In genomic region chr1:67686272-67687197, GRCh38 we compare ENCODE assay signal across 1 cellular context.
TF ChIP-seq lines count a peak whose summit lies in the region.

No MANE protein-coding gene starts in this region.

TF ChIP-seq in WTC11, 78 proteins besides CTCF, POLR2A, EP300 and RAD21 (continued from another document):
- TF ChIP-seq MAX (CRISPR knock-in tag; IDR thresholded peaks at IDR 0.05) = peak; percentile 69; the same call in 1 of the 2 replicates
- no peak for TF ChIP-seq ZNF512 (CRISPR knock-in tag; IDR thresholded peaks at IDR 0.05; ENCODE audit: borderline replicate concordance)
- no peak; the same call in 1 of the 2 replicates for TF ChIP-seq HMGXB4 (CRISPR knock-in tag; IDR thresholded peaks at IDR 0.05)
- no peak for TF ChIP-seq NFATC4 (CRISPR knock-in tag; IDR thresholded peaks at IDR 0.05)
- no peak for TF ChIP-seq ZNF396 (CRISPR knock-in tag; IDR thresholded peaks at IDR 0.05; ENCODE audit: borderline replicate concordance)
- TF ChIP-seq SMAD4 (CRISPR knock-in tag; IDR thresholded peaks at IDR 0.05) = no peak
- no peak for TF ChIP-seq ZNF671 (CRISPR knock-in tag; IDR thresholded peaks at IDR 0.05)
- no peak for TF ChIP-seq ZNF263 (CRISPR knock-in tag; IDR thresholded peaks at IDR 0.05; ENCODE audit: low read depth)
- TF ChIP-seq ATF6 (CRISPR knock-in tag; IDR thresholded peaks at IDR 0.05) = no peak
- TF ChIP-seq GRHL2 (CRISPR knock-in tag; IDR thresholded peaks at IDR 0.05; ENCODE audit: insufficient replicate concordance, severe bottlenecking) = no peak
- TF ChIP-seq ELF4 (CRISPR knock-in tag; IDR thresholded peaks at IDR 0.05; ENCODE audit: low read depth) = no peak
- TF ChIP-seq PREB (CRISPR knock-in tag; IDR thresholded peaks at IDR 0.05; ENCODE audit: borderline replicate concordance) = no peak
- TF ChIP-seq E2F4 (CRISPR knock-in tag; IDR thresholded peaks at IDR 0.05; ENCODE audit: borderline replicate concordance, low read depth) = no peak
- no peak for TF ChIP-seq USF1 (CRISPR knock-in tag; IDR thresholded peaks at IDR 0.05)
- no peak; the same call in 1 of the 2 replicates for TF ChIP-seq IRF2 (CRISPR knock-in tag; IDR thresholded peaks at IDR 0.05; ENCODE audit: borderline replicate concordance, low read depth)
- TF ChIP-seq NR3C1 (CRISPR knock-in tag; conservative IDR thresholded peaks at IDR 0.05; ENCODE audit: low read depth) = no peak
- no peak for TF ChIP-seq AFF4 (CRISPR knock-in tag; IDR thresholded peaks at IDR 0.05; ENCODE audit: borderline replicate concordance)
- 0 out of 2 replicates have a peak, but pooled peaks have one; percentile 28 for TF ChIP-seq ZBTB43 (CRISPR knock-in tag; IDR thresholded peaks at IDR 0.05)
- TF ChIP-seq ZNF232 (CRISPR knock-in tag; IDR thresholded peaks at IDR 0.05) = peak; percentile 62; the same call in 1 of the 2 replicates
- TF ChIP-seq ESRRA (CRISPR knock-in tag; IDR thresholded peaks at IDR 0.05; ENCODE audit: borderline replicate concordance) = no peak
- TF ChIP-seq CBFB (CRISPR knock-in tag; IDR thresholded peaks at IDR 0.05; ENCODE audit: low read depth) = no peak
- TF ChIP-seq E2F1 (CRISPR knock-in tag; IDR thresholded peaks at IDR 0.05) = 0 out of 2 replicates have a peak, but pooled peaks have one; percentile 3
- TF ChIP-seq IRF1 (CRISPR knock-in tag; IDR thresholded peaks at IDR 0.05) = no peak
- TF ChIP-seq ZSCAN18 (CRISPR knock-in tag; IDR thresholded peaks at IDR 0.05) = no peak
- no peak for TF ChIP-seq NFE2L1 (CRISPR knock-in tag; IDR thresholded peaks at IDR 0.05)
- no peak for TF ChIP-seq ZNF317 (CRISPR knock-in tag; IDR thresholded peaks at IDR 0.05; ENCODE audit: borderline replicate concordance, low read depth)
- TF ChIP-seq NR1H2 (CRISPR knock-in tag; IDR thresholded peaks at IDR 0.05) = no peak
